8 cellular contexts compared by ENCODE assay signal in genomic region chr15:98853161-98853560, GRCh38.
DNase-seq lines count a peak whose midpoint lies in the region; TF ChIP-seq lines count a peak whose summit lies in the region.

No MANE protein-coding gene starts in this region.

- H3K9ac ChIP-seq in neural cell (ENCODE audit: low read length) = peak overlapping the region; percentile 80

- H3K36me3 ChIP-seq in neural cell (ENCODE audit: insufficient read depth, low read length) = no peaks in the 10 kb centered on the region

- H3K4me3 ChIP-seq in foreskin fibroblast (ENCODE audit: low read depth in 1 of 2, low read length in 2 of 2) = peak overlapping the region; percentile 59 to 61
- H3K4me3 ChIP-seq in neural cell (ENCODE audit: low read length) = peak overlapping the region; percentile 75

- H3K4me2 ChIP-seq in neural cell (ENCODE audit: low read length) = peak overlapping the region; percentile 97

- peak overlapping the region; percentile 90 for H3K27ac ChIP-seq in neural cell (ENCODE audit: low read length)

- no peaks in the 10 kb centered on the region for H3K9me3 ChIP-seq in neural cell (ENCODE audit: low read length)

- no peaks in the 10 kb centered on the region for H3F3A ChIP-seq in neural cell (ENCODE audit: insufficient read depth, low read length, poor library complexity, severe bottlenecking)

- TF ChIP-seq EP300 in neural cell (conservative IDR thresholded peaks at IDR 0.05; ENCODE audit: poor library complexity, severe bottlenecking) = peak; percentile 14

- TF ChIP-seq RAD21 in neural cell (conservative IDR thresholded peaks at IDR 0.05) = peak; percentile 46

- peaks cover 56% of the 10 kb centered on the region for H3K79me2 ChIP-seq in neural cell (replicated peaks; ENCODE audit: insufficient read depth, low read length)

- H3K27me3 ChIP-seq in neural cell (ENCODE audit: insufficient read depth, low read depth, low read length) = no peaks in the 10 kb centered on the region

- H3K9me2 ChIP-seq in neural cell (ENCODE audit: insufficient read depth, low read length) = no peaks in the 10 kb centered on the region

- peaks cover 4% of the 10 kb centered on the region for H4K20me1 ChIP-seq in neural cell (ENCODE audit: insufficient read depth)

- DNase-seq in Ammon's horn (ENCODE audit: low spot score) (peak; percentile 96), GM20000 (ENCODE audit: low spot score) (peak; percentile 65), Kasumi-1 (lab: John Stamatoyannopoulos, UW) (peak; percentile 95 to 96), RKO (ENCODE audit: low spot score) (peak; percentile 92), activated gamma-delta T cell treated with Interleukin-2 at 50 U/mL for 16 hours (peak; percentile 68), foreskin fibroblast (peak; percentile 93 to 97), stromal cell of bone marrow (ENCODE audit: low read depth) (peak; percentile 86)

- TF ChIP-seq CTCF in GM20000 (IDR thresholded peaks at IDR 0.05; ENCODE audit: extremely low read depth, missing control alignments) = no peak
- no peak for TF ChIP-seq CTCF in foreskin fibroblast (IDR thresholded peaks at IDR 0.05; ENCODE audit: low read depth, low read length)
- no peak for TF ChIP-seq CTCF in neural cell (IDR thresholded peaks at IDR 0.05; ENCODE audit: poor library complexity, severe bottlenecking)

- H2AFZ ChIP-seq in neural cell (ENCODE audit: low read depth, low read length) = no peak overlapping the region

TF ChIP-seq in neural cell, 6 proteins besides CTCF, POLR2A, EP300 and RAD21:
- TF ChIP-seq REST (IDR thresholded peaks at IDR 0.05; ENCODE audit: borderline replicate concordance) (peak; percentile 69), MXI1 (conservative IDR thresholded peaks at IDR 0.05; ENCODE audit: poor library complexity, severe bottlenecking) (no peak), SMC3 (conservative IDR thresholded peaks at IDR 0.05; ENCODE audit: poor library complexity) (peak; percentile 62), POLR2AphosphoS5 (IDR thresholded peaks at IDR 0.05) (peak; percentile 41), EZH2 (IDR thresholded peaks at IDR 0.05; ENCODE audit: borderline replicate concordance, insufficient read depth, low read length, poor library complexity, severe bottlenecking) (no peak), TAF1 (IDR thresholded peaks at IDR 0.05; ENCODE audit: low read depth) (peak; percentile 14)

Comparison
In these comparisons a context has a peak if more than half of its experiments do, and no peak if none do; other contexts are left out.
1. Peak in every context shown above with its lines: DNase-seq, H3K4me3 ChIP-seq and H3K27ac ChIP-seq.